19 cellular contexts compared by ENCODE assay signal in the genomic region with DNA sequence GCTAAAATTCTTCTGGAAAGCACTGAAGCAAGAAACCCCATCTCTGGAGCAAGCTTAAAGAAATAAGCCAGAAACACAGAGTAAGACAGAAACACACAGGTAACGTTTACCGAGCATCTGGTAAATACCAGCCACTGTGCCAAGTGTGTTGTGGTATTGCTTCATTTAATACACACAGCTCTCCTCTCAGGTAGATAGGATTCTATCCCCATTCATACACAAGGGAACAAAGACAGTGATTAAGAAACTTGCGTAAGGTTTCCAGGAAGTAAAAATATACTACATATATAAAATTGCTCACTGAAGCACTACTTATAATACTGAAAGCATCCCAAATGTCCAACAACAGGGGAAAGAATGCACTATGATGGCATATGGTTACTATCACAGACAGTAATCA. TPM values are rescaled to one million over a fixed set of nuclear protein-coding genes. Genes with fewer than 3 reads are reported as not detected.
DNase-seq lines count a peak whose midpoint lies in the region; ATAC-seq and TF ChIP-seq lines count a peak whose summit lies in the region.
"Had no signal": no experiment of that assay in that cellular context is flagged by ENCODE, and none has a peak within 500 bp of the region (broad histone marks: within the 10 kb centered on the region; RNA-seq: fewer than 3 reads in every experiment).

No MANE protein-coding gene starts in this region.

- no peaks in the 10 kb centered on the region for H3K9me3 ChIP-seq in mammary epithelial cell (replicated peaks; ENCODE audit: insufficient read depth, low read length)
- H3K9me3 ChIP-seq in psoas muscle: no peaks in the 10 kb centered on the region
- H3K9me3 ChIP-seq in prostate gland: no peaks in the 10 kb centered on the region
- H3K9me3 ChIP-seq: A549 had no signal

- BruUV-seq in mammary epithelial cell (replicated peaks; lab: Mats Ljungman, UMichigan): no TSS peak

- H3K4me3 ChIP-seq in mammary epithelial cell (replicated peaks in 1 of 3; ENCODE audit: insufficient read depth in 1 of 3, low read depth in 2 of 3, low read length in 3 of 3): no peak overlapping the region
- no peak overlapping the region for H3K4me3 ChIP-seq in psoas muscle
- no peak overlapping the region for H3K4me3 ChIP-seq in prostate gland
- H3K4me3 ChIP-seq: A549, GM12878, GM23248 had no signal

- no peaks in the 10 kb centered on the region for H3K79me2 ChIP-seq in mammary epithelial cell (ENCODE audit: insufficient read depth, low read length)

- H3K4me2 ChIP-seq in mammary epithelial cell (ENCODE audit: insufficient read depth, low read depth, low read length): peak overlapping the region; percentile 4
- H3K4me2 ChIP-seq: A549 had no signal

- ATAC-seq in psoas muscle: no peak
- ATAC-seq: A549, GM12878, HCT116 had no signal

- no peak for TF ChIP-seq POLR2A in prostate gland (IDR thresholded peaks at IDR 0.05)

- in situ Hi-C loops in mammary epithelial cell (cut with MboI; ENCODE audit: low sequenced_read_pairs in 2 of 2): no loop called here

- no peak for TF ChIP-seq CTCF in mammary epithelial cell (conservative IDR thresholded peaks at IDR 0.05 in 1 of 2, IDR thresholded peaks at IDR 0.05 in 1 of 2; ENCODE audit: extremely low read depth in 1 of 2, insufficient read depth in 1 of 2, low read depth in 1 of 2, low read length in 2 of 2)
- no peak for TF ChIP-seq CTCF in psoas muscle (IDR thresholded peaks at IDR 0.05)
- TF ChIP-seq CTCF in prostate gland (IDR thresholded peaks at IDR 0.05): no peak

- DNase-seq in NCI-H2171 treated with DMSO at 0.1 percent for 48 hours (lab: John Stamatoyannopoulos, UW) (peak; percentile 64), NCI-H2171 (lab: John Stamatoyannopoulos, UW) (no peak), NCI-H69 (lab: John Stamatoyannopoulos, UW) (peak; percentile 5), mammary epithelial cell (peak; percentile 57), psoas muscle (no peak), prostate gland (ENCODE audit: low spot score) (no peak), cerebellum (ENCODE audit: low spot score) (no peak), HuH-7 (ENCODE audit: low spot score) (no peak)
- DNase-seq: C1 segment of cervical spinal cord, DMS 273 treated with DMSO at 0.1 percent for 48 hours, GDM1, GM23248, NCI-H1417 treated with DMSO at 0.1 percent for 48 hours, NCI-H2081 treated with DMSO at 0.1 percent for 48 hours, NCI-H345, NCI-H526 treated with DMSO at 0.1 percent for 48 hours had no signal

- intact Hi-C loops in mammary epithelial cell (cut with micrococcal nuclease): no loop called here
- intact Hi-C loops in psoas muscle (cut with DNase I): no loop called here
- intact Hi-C loops in prostate gland (cut with DNase I): no loop called here

- no peaks in the 10 kb centered on the region for H4K20me1 ChIP-seq in mammary epithelial cell (ENCODE audit: insufficient read depth, low read length)

- no peak overlapping the region for H2AFZ ChIP-seq in mammary epithelial cell (ENCODE audit: low read depth, low read length)
- H2AFZ ChIP-seq: GM23248 had no signal

- dilution Hi-C loops in mammary epithelial cell (cut with HindIII; ENCODE audit: low sequenced_read_pairs): no loop called here

- no peaks in the 10 kb centered on the region for H3K27me3 ChIP-seq in mammary epithelial cell (ENCODE audit: insufficient read depth, low read length)
- no peaks in the 10 kb centered on the region for H3K27me3 ChIP-seq in psoas muscle (ENCODE audit: insufficient read depth in 3 of 3, low read length in 2 of 3)
- no peaks in the 10 kb centered on the region for H3K27me3 ChIP-seq in prostate gland (replicated peaks; ENCODE audit: insufficient read depth)

- H3K9ac ChIP-seq in mammary epithelial cell (ENCODE audit: insufficient read depth, low read length): no peak overlapping the region
- H3K9ac ChIP-seq: GM23248 had no signal

- H3K36me3 ChIP-seq in mammary epithelial cell (ENCODE audit: insufficient read depth, low read length): peaks cover 3% of the 10 kb centered on the region
- peaks cover 0 to 83% of the 10 kb centered on the region in 2 donors for H3K36me3 ChIP-seq in psoas muscle (ENCODE audit: insufficient read depth in 1 of 2, low read depth in 1 of 2)
- no peaks in the 10 kb centered on the region for H3K36me3 ChIP-seq in prostate gland

- CTCF ChIA-PET in mammary epithelial cell (lab: Charles Lee; ENCODE audit: low non-redundant PET): no interaction called here

- H3K4me1 ChIP-seq in mammary epithelial cell (ENCODE audit: insufficient read depth, low read length) (peaks cover 25% of the 10 kb centered on the region), psoas muscle (peaks cover 16% of the 10 kb centered on the region), prostate gland (replicated peaks) (peaks cover 4% of the 10 kb centered on the region)
- H3K4me1 ChIP-seq: A549 had no signal

- WGBS in mammary epithelial cell (ENCODE audit: low coverage, missing lambda C conversion rate): 36% methylated on average over 3 of the region's 3 CpGs
- 56 to 74% (median 58%) methylated on average over 3 of the region's 3 CpGs for WGBS in psoas muscle, 3 donors
- 81% methylated on average over 3 of the region's 3 CpGs for WGBS in prostate gland

- no peak overlapping the region for H3K27ac ChIP-seq in mammary epithelial cell (ENCODE audit: insufficient read depth, low read depth, low read length)
- H3K27ac ChIP-seq in psoas muscle: peak overlapping the region; percentile 79
- H3K27ac ChIP-seq in prostate gland: no peak overlapping the region
- H3K27ac ChIP-seq: A549, GM23248 had no signal

RNA-seq across cellular contexts. Expression of a gene that starts 27.5 kb away (rescaled TPM):
- 10 to 100 TPM; 10.3 to 26.4 TPM for total RNA-seq in mammary epithelial cell
- 14.6 TPM for polyA plus RNA-seq in mammary epithelial cell
- 19.2 TPM for polyA minus RNA-seq in mammary epithelial cell
- 1 to 10 TPM; 5.9 to 9.2 (median 7.8) TPM for total RNA-seq in psoas muscle
- 10 to 100 TPM in 2 of 3 donors, 1 to 10 TPM in 1; 5.8 to 13.1 (median 10.1) TPM for polyA plus RNA-seq in psoas muscle
- 10 to 100 TPM; 11.2 to 18.8 TPM for total RNA-seq in prostate gland
- 26.0 TPM for total RNA-seq in cerebellum

Comparison
In these comparisons a context has a peak if more than half of its experiments do, and no peak if none do; other contexts are left out.
1. DNase-seq: peak in NCI-H2171 treated with DMSO at 0.1 percent for 48 hours (single experiment), NCI-H69 (single experiment) and mammary epithelial cell (single experiment); none in NCI-H2171 (single experiment), psoas muscle (0 of 2), prostate gland (single experiment), cerebellum (single experiment) and HuH-7 (single experiment).